Comparison of ENCODE assay signal across 1 cellular context in the genomic region with DNA sequence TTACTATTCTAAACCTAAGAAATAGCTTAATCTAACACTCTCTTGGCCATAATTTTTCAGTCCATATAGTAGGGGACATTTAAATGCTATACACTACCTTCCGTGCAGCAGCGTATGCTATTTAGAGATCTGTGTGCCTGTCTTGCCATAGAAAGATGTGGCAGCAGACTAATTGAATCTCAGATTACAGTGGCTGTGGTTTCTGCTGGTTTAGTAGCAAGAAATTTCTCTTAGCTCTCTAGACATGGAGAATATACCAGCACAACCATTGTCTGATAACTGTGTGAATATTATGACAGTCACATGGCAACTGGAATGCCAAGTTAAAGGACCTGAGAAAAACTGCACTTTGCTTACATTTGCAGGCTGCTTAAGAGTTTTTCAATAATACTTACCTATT.
TF ChIP-seq lines count a peak whose summit lies in the region.

No MANE protein-coding gene starts in this region.

TF ChIP-seq in GM23338, 12 proteins besides CTCF, POLR2A, EP300 and RAD21 (continued from another document):
- TF ChIP-seq, protein P1, sequence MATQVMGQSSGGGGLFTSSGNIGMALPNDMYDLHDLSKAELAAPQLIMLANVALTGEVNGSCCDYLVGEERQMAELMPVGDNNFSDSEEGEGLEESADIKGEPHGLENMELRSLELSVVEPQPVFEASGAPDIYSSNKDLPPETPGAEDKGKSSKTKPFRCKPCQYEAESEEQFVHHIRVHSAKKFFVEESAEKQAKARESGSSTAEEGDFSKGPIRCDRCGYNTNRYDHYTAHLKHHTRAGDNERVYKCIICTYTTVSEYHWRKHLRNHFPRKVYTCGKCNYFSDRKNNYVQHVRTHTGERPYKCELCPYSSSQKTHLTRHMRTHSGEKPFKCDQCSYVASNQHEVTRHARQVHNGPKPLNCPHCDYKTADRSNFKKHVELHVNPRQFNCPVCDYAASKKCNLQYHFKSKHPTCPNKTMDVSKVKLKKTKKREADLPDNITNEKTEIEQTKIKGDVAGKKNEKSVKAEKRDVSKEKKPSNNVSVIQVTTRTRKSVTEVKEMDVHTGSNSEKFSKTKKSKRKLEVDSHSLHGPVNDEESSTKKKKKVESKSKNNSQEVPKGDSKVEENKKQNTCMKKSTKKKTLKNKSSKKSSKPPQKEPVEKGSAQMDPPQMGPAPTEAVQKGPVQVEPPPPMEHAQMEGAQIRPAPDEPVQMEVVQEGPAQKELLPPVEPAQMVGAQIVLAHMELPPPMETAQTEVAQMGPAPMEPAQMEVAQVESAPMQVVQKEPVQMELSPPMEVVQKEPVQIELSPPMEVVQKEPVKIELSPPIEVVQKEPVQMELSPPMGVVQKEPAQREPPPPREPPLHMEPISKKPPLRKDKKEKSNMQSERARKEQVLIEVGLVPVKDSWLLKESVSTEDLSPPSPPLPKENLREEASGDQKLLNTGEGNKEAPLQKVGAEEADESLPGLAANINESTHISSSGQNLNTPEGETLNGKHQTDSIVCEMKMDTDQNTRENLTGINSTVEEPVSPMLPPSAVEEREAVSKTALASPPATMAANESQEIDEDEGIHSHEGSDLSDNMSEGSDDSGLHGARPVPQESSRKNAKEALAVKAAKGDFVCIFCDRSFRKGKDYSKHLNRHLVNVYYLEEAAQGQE (IDR thresholded peaks at IDR 0.05; ENCODE audit: unreplicated experiment): no peak
- TF ChIP-seq ZNF331 (CRISPR knock-in tag; IDR thresholded peaks at IDR 0.05; ENCODE audit: low read depth) (no peak), EZH2 (IDR thresholded peaks at IDR 0.05; ENCODE audit: low read depth, unreplicated experiment) (no peak), ZNF114 (CRISPR knock-in tag; IDR thresholded peaks at IDR 0.05) (no peak), CREB1 (CRISPR knock-in tag; IDR thresholded peaks at IDR 0.05; ENCODE audit: low read depth) (no peak), STAT1 (IDR thresholded peaks at IDR 0.05; ENCODE audit: unreplicated experiment) (no peak)
- TF ChIP-seq, protein P2, sequence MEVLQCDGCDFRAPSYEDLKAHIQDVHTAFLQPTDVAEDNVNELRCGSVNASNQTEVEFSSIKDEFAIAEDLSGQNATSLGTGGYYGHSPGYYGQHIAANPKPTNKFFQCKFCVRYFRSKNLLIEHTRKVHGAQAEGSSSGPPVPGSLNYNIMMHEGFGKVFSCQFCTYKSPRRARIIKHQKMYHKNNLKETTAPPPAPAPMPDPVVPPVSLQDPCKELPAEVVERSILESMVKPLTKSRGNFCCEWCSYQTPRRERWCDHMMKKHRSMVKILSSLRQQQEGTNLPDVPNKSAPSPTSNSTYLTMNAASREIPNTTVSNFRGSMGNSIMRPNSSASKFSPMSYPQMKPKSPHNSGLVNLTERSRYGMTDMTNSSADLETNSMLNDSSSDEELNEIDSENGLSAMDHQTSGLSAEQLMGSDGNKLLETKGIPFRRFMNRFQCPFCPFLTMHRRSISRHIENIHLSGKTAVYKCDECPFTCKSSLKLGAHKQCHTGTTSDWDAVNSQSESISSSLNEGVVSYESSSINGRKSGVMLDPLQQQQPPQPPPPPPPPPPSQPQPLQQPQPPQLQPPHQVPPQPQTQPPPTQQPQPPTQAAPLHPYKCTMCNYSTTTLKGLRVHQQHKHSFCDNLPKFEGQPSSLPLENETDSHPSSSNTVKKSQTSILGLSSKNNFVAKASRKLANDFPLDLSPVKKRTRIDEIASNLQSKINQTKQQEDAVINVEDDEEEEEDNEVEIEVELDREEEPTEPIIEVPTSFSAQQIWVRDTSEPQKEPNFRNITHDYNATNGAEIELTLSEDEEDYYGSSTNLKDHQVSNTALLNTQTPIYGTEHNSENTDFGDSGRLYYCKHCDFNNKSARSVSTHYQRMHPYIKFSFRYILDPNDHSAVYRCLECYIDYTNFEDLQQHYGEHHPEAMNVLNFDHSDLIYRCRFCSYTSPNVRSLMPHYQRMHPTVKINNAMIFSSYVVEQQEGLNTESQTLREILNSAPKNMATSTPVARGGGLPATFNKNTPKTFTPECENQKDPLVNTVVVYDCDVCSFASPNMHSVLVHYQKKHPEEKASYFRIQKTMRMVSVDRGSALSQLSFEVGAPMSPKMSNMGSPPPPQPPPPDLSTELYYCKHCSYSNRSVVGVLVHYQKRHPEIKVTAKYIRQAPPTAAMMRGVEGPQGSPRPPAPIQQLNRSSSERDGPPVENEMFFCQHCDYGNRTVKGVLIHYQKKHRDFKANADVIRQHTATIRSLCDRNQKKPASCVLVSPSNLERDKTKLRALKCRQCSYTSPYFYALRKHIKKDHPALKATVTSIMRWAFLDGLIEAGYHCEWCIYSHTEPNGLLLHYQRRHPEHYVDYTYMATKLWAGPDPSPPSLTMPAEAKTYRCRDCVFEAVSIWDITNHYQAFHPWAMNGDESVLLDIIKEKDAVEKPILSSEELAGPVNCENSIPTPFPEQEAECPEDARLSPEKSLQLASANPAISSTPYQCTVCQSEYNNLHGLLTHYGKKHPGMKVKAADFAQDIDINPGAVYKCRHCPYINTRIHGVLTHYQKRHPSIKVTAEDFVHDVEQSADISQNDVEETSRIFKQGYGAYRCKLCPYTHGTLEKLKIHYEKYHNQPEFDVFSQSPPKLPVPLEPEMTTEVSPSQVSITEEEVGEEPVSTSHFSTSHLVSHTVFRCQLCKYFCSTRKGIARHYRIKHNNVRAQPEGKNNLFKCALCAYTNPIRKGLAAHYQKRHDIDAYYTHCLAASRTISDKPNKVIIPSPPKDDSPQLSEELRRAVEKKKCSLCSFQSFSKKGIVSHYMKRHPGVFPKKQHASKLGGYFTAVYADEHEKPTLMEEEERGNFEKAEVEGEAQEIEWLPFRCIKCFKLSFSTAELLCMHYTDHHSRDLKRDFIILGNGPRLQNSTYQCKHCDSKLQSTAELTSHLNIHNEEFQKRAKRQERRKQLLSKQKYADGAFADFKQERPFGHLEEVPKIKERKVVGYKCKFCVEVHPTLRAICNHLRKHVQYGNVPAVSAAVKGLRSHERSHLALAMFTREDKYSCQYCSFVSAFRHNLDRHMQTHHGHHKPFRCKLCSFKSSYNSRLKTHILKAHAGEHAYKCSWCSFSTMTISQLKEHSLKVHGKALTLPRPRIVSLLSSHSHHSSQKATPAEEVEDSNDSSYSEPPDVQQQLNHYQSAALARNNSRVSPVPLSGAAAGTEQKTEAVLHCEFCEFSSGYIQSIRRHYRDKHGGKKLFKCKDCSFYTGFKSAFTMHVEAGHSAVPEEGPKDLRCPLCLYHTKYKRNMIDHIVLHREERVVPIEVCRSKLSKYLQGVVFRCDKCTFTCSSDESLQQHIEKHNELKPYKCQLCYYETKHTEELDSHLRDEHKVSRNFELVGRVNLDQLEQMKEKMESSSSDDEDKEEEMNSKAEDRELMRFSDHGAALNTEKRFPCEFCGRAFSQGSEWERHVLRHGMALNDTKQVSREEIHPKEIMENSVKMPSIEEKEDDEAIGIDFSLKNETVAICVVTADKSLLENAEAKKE (CRISPR knock-in tag; IDR thresholded peaks at IDR 0.05): no peak
- TF ChIP-seq, protein P3, sequence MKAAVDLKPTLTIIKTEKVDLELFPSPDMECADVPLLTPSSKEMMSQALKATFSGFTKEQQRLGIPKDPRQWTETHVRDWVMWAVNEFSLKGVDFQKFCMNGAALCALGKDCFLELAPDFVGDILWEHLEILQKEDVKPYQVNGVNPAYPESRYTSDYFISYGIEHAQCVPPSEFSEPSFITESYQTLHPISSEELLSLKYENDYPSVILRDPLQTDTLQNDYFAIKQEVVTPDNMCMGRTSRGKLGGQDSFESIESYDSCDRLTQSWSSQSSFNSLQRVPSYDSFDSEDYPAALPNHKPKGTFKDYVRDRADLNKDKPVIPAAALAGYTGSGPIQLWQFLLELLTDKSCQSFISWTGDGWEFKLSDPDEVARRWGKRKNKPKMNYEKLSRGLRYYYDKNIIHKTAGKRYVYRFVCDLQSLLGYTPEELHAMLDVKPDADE (IDR thresholded peaks at IDR 0.05): no peak
